9 cellular contexts compared by ENCODE assay signal in the genomic region with DNA sequence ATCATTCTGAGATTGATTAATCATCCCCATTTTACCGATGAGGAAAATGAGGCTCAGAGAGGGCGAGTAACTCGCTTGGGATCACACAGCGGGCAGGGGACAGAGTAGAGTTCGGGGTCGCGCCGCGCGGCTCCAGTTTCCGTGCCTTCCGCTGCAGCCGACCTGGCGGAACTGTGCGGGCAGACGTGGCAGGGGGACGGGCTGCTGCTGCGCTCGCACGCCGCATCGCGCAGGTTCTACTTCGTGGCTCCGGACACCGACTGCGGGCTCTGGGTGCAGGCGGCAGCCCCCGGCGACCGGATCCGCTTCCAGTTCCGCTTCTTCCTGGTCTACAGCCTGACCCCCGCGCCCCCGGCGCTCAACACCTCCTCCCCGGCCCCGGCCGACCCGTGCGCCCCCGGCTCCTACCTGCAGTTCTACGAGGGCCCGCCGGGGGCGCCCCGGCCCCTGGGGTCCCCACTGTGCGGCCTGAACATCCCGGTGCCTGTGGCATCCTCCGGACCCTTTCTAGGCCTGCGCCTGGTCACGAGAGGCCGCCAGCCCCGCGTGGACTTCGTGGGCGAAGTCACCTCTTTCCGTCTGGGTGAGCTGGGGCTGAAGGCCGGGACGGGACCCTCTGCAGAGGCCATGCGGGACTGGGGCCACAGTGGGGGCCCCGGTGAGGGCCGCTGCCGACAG. TPM values are rescaled to one million over a fixed set of nuclear protein-coding genes. Genes with fewer than 3 reads are reported as not detected.
DNase-seq lines count a peak whose midpoint lies in the region; ATAC-seq and TF ChIP-seq lines count a peak whose summit lies in the region.
"Had no signal": no experiment of that assay in that cellular context is flagged by ENCODE, and none has a peak within 500 bp of the region (broad histone marks: within the 10 kb centered on the region; RNA-seq: fewer than 3 reads in every experiment).

No MANE protein-coding gene starts in this region.

- H3K4me3 ChIP-seq in mucosa of stomach (ENCODE audit: low read length) = no peak overlapping the region
- no peak overlapping the region for H3K4me3 ChIP-seq in aorta (ENCODE audit: low read length in 2 of 2)
- no peak overlapping the region for H3K4me3 ChIP-seq in GM23248

- H4K20me1 ChIP-seq in GM23248 (ENCODE audit: insufficient read depth) = peaks cover 3% of the 10 kb centered on the region; the same call in 1 of the 2 replicates

- H3K36me3 ChIP-seq in mucosa of stomach (ENCODE audit: control insufficient read depth, insufficient read depth, low read length) = no peaks in the 10 kb centered on the region
- H3K36me3 ChIP-seq in aorta (ENCODE audit: control insufficient read depth in 1 of 2, insufficient read depth in 2 of 2, low read length in 1 of 2) = no peaks in the 10 kb centered on the region
- H3K36me3 ChIP-seq in GM23248 (ENCODE audit: low read depth) = peaks cover 7% of the 10 kb centered on the region; the same call in 1 of the 2 replicates

- H3K27me3 Mint-ChIP-seq in T-cell = peaks cover 3 to 31% of the 10 kb centered on the region in 2 donors
- peaks cover 35 to 50% of the 10 kb centered on the region in 2 donors for H3K27me3 Mint-ChIP-seq in effector memory CD8-positive, alpha-beta T cell

- no peak overlapping the region for H2AFZ ChIP-seq in GM23248

- H3K9me3 ChIP-seq in mucosa of stomach (ENCODE audit: control insufficient read depth, low read length) = no peaks in the 10 kb centered on the region
- no peaks in the 10 kb centered on the region for H3K9me3 ChIP-seq in aorta (ENCODE audit: control insufficient read depth, low read length)
- H3K9me3 ChIP-seq in GM23248 (ENCODE audit: low read depth) = no peaks in the 10 kb centered on the region

- no peak overlapping the region for H3K27ac ChIP-seq in aorta (ENCODE audit: low read depth in 1 of 2, low read length in 2 of 2)
- no peak overlapping the region for H3K27ac ChIP-seq in GM23248

- TF ChIP-seq POLR2A in GM18951 (IDR thresholded peaks at IDR 0.05; ENCODE audit: extremely low read depth, insufficient read depth, insufficient read length) = peak; percentile 27

- no peaks in the 10 kb centered on the region for H3K79me2 ChIP-seq in GM23248 (ENCODE audit: insufficient read depth)

- ATAC-seq in T-cell (replicated peaks in 1 of 4) = peak; percentile 67 to 83 (median 77)
- ATAC-seq in effector memory CD8-positive, alpha-beta T cell (replicated peaks) = peak; percentile 77
- ATAC-seq in aorta (ENCODE audit: low FRiP score) = peak; percentile 55
- no peak for ATAC-seq in GM21381 (IDR thresholded peaks at IDR 0.05; ENCODE audit: unreplicated experiment)

- H3K36me3 Mint-ChIP-seq in T-cell = no peaks in the 10 kb centered on the region
- no peaks in the 10 kb centered on the region for H3K36me3 Mint-ChIP-seq in effector memory CD8-positive, alpha-beta T cell (ENCODE audit: insufficient read depth)

- H3K9me3 Mint-ChIP-seq in T-cell = no peaks in the 10 kb centered on the region
- no peaks in the 10 kb centered on the region for H3K9me3 Mint-ChIP-seq in effector memory CD8-positive, alpha-beta T cell
- H3K9me3 Mint-ChIP-seq: T-helper 1 cell treated with Interleukin-12 subunit alpha and Interleukin-12 subunit beta and Interleukin-4 antibody, amounts not matched to agents 30 μg/mL and 1 μg/mL, for 36 hours had no signal

- DNase-seq in T-cell (peak in 25 of 34 experiments; percentile 2 to 38 (median 17)), aorta (no peak), GM23248 (no peak), GDM1 (lab: John Stamatoyannopoulos, UW) (no peak)
- peak in 1 of 3 experiments; percentile 8 for DNase-seq in effector memory CD8-positive, alpha-beta T cell

- H3F3A ChIP-seq in GM23248 (ENCODE audit: insufficient read depth) = peaks cover 30% of the 10 kb centered on the region

- peak overlapping the region; percentile 46 to 61 (median 58) for H3K4me3 Mint-ChIP-seq in T-cell
- peak overlapping the region; percentile 22 to 64 for H3K4me3 Mint-ChIP-seq in effector memory CD8-positive, alpha-beta T cell

- 11 to 15% methylated on average over 62 to 65 of the region's 65 CpGs for WGBS in aorta, 2 donors
- WGBS in GM23248 (ENCODE audit: low coverage in 1 of 2, low lambda C conversion rate in 2 of 2, missing lambda C conversion rate in 2 of 2), 2 experiments = 27 to 36% methylated on average over 51 to 65 of the region's 65 CpGs

- in situ Hi-C loops in GM18951 (cut with MboI; ENCODE audit: low sequenced_read_pairs, unreplicated experiment) (no loop called here), GM23248 (cut with MboI) (no loop called here)

- H3K27me3 ChIP-seq in mucosa of stomach (ENCODE audit: control insufficient read depth, insufficient read depth, low read length) (peaks cover 6% of the 10 kb centered on the region), aorta (ENCODE audit: control insufficient read depth in 1 of 2, insufficient read depth in 2 of 2, low read length in 1 of 2) (no peaks in the 10 kb centered on the region), GM23248 (replicated peaks; ENCODE audit: insufficient read depth) (no peaks in the 10 kb centered on the region)

- H3K4me1 ChIP-seq in mucosa of stomach (ENCODE audit: control insufficient read depth, insufficient read depth, low read length) (peaks cover 17% of the 10 kb centered on the region), aorta (ENCODE audit: control insufficient read depth in 1 of 2, insufficient read depth in 2 of 2, low read length in 2 of 2) (no peaks in the 10 kb centered on the region), GM23248 (ENCODE audit: insufficient read depth) (no peaks in the 10 kb centered on the region)

- H3K9me2 ChIP-seq in GM23248 (ENCODE audit: insufficient read depth) = no peaks in the 10 kb centered on the region

- H3K4me1 Mint-ChIP-seq in T-cell = peaks cover 6 to 12% (median 6%) of the 10 kb centered on the region in 3 donors
- peaks cover 0 to 4% of the 10 kb centered on the region in 2 donors for H3K4me1 Mint-ChIP-seq in effector memory CD8-positive, alpha-beta T cell (ENCODE audit: low read depth in 2 of 2)

- POLR2A ChIA-PET in T-cell (lab: Charles Lee) = no interaction called here

- H3K27ac Mint-ChIP-seq in T-cell = no peak overlapping the region
- H3K27ac Mint-ChIP-seq in effector memory CD8-positive, alpha-beta T cell = no peak overlapping the region
- H3K27ac Mint-ChIP-seq: T-helper 1 cell treated with Interleukin-12 subunit alpha and Interleukin-12 subunit beta and Interleukin-4 antibody, amounts not matched to agents 30 μg/mL and 1 μg/mL, for 36 hours had no signal

- intact Hi-C loops in aorta (cut with DNase I) = no loop called here

- CTCF ChIA-PET in T-cell (lab: Charles Lee) = no interaction called here

- H3K4me2 ChIP-seq in GM23248 (ENCODE audit: unreplicated experiment) = no peak overlapping the region

- H3K9ac ChIP-seq in mucosa of stomach (ENCODE audit: low read length) = peak overlapping the region; percentile 16
- H3K9ac ChIP-seq in GM23248 = no peak overlapping the region

RNA-seq across cellular contexts. Expression of gene LDLRAD2, which starts 2.3 kb away (rescaled TPM):
- total RNA-seq in T-cell (under 1 TPM in 2 of 5 donors, not detected in 3; 0.07 to 0.13 TPM), aorta (under 1 TPM; 0.15 to 0.42 TPM)
- polyA plus RNA-seq in aorta (1 to 10 TPM; 1.8 to 9.0 TPM), GM23248 (2016; fragmentation: Nextera tagmentation; extraction: Ambion mirVana) (8.5 and 13.2 TPM in 2 replicates)
- not detected in 2 replicates for total RNA-seq in GM23248 (2014; rRNA removed; shearing (Covaris generic))

RNA-seq across cellular contexts. Expression of gene USP48, which starts 31.4 kb away (rescaled TPM):
- 10 to 100 TPM; 65.8 to 95.6 (median 77.5) TPM for total RNA-seq in T-cell
- total RNA-seq in aorta = 10 to 100 TPM; 52.4 to 90.1 TPM
- polyA plus RNA-seq in aorta = 10 to 100 TPM; 16.2 to 34.1 TPM
- total RNA-seq in GM23248 (2014; rRNA removed; shearing (Covaris generic)) = 34.3 and 43.0 TPM in 2 replicates
- 52.6 and 60.4 TPM in 2 replicates for polyA plus RNA-seq in GM23248 (2016; fragmentation: Nextera tagmentation; extraction: Ambion mirVana)

Comparison
In these comparisons a context has a peak if more than half of its experiments do, and no peak if none do; other contexts are left out.
1. DNase-seq: peak in T-cell (25 of 34); none in aorta (0 of 2), GM23248 (single experiment) and GDM1 (single experiment).